Comparison of ENCODE assay signal across 20 cellular contexts in the genomic region with DNA sequence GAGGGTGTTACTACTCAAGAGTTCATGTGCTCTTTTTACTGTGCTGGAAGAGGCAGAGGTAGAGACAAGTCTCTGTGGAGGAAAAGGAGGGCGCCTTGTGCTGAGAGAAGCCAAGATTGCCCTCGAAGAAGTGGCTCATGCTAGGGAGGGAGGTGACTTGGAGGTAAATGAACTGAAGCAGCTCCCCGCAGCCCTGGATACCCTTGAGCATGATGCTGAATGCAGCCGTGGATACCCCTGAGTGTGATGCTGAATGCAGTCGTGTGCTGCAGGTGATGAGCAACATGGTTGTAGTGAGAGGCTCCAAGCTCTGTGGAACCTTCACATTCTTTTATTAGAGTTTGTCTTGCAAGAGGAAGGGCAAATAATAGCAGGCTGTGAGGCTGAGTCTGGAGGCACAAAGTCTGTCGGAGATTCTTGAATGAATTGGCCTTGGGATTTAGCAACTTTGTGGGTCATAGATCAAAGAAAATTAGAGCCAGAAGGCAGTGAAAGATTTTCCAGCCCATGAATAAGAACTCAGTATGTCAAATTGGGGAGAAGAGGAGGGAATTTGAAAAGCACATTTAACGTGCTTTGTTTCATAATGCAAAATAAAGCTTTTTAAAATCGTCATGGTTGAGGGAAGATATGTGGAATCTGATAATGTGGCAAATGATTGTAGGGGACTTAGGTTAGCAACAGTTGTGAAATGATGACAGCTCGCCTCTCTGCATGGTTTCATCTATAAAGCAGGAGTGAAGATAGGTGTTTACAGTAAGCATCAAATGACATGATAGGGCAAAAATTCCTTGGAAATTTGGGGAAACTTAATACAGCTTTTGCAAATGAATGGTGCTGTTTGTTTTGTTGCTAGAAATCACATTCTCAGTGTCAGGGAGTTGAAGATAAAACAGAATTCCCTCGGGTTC.
DNase-seq lines count a peak whose midpoint lies in the region; ATAC-seq and TF ChIP-seq lines count a peak whose summit lies in the region.
"Had no signal": no experiment of that assay in that cellular context is flagged by ENCODE, and none has a peak within 500 bp of the region (broad histone marks: within the 10 kb centered on the region; RNA-seq: fewer than 3 reads in every experiment).

No MANE protein-coding gene starts in this region.

- POLR2A ChIA-PET in activated CD8-positive, alpha-beta T cell treated with anti-CD3 and anti-CD28 coated beads for 36 hours (lab: Charles Lee), result interaction anchor here (0.5 kb wide), 1 partner anchor 126 kb away, joined by 3 read pairs; no protein-coding TSS in a partner anchor

- H3K9ac ChIP-seq in adipocyte (ENCODE audit: low read length), result no peak overlapping the region
- H3K9ac ChIP-seq: parathyroid adenoma had no signal

- ATAC-seq in activated CD8-positive, alpha-beta T cell treated with anti-CD3 and anti-CD28 coated beads for 36 hours, result no peak
- no peak for ATAC-seq in HG02852 (IDR thresholded peaks at IDR 0.05; ENCODE audit: unreplicated experiment)
- no peak for ATAC-seq in left lung
- ATAC-seq: activated CD4-positive, alpha-beta T cell treated with anti-CD3 and anti-CD28 coated beads for 36 hours; activated naive CD4-positive, alpha-beta T cell treated with anti-CD3 and anti-CD28 coated beads, Interleukin-2, amount 50 U/mL, for 72 hours; body of pancreas; CD8-positive, alpha-beta T cell; PC-3 had no signal

- no peak for TF ChIP-seq CTCF in activated CD8-positive, alpha-beta T cell treated with anti-CD3 and anti-CD28 coated beads for 36 hours (IDR thresholded peaks at IDR 0.05)
- no peak for TF ChIP-seq CTCF in left lung (IDR thresholded peaks at IDR 0.05)

- no peaks in the 10 kb centered on the region; the same call in 1 of the 2 replicates for H3K36me3 ChIP-seq in H7 (replicated peaks; ENCODE audit: control insufficient read depth, insufficient read depth, low read length)
- H3K36me3 ChIP-seq in adipocyte (ENCODE audit: control insufficient read depth, insufficient read depth, low read length, severe bottlenecking), result no peaks in the 10 kb centered on the region
- H3K36me3 ChIP-seq in left lung, result peaks cover 0 to 4% of the 10 kb centered on the region in 2 donors
- H3K36me3 ChIP-seq: colonic mucosa had no signal

- DNase-seq in H7, result peak; percentile 20
- peak; percentile 42 for DNase-seq in adipocyte (ENCODE audit: low read depth)
- peak; percentile 64 for DNase-seq in islet precursor cell
- peak; percentile 44 for DNase-seq in renal cortical epithelial cell (ENCODE audit: low read depth)
- no peak for DNase-seq in activated CD8-positive, alpha-beta T cell treated with anti-CD3 and anti-CD28 coated beads for 36 hours
- no peak for DNase-seq in left lung
- DNase-seq: activated CD4-positive, alpha-beta T cell treated with anti-CD3 and anti-CD28 coated beads for 36 hours; body of pancreas; CD8-positive, alpha-beta T cell; colonic mucosa; NCI-H748 treated with DMSO at 0.1 percent for 48 hours; PC-3; SHP77 treated with DMSO at 0.1 percent for 48 hours; stimulated activated CD4-positive, alpha-beta T cell treated with anti-CD3 and anti-CD28 coated beads, Interleukin-2, amount 100 ng/mL, for 24 hours; stimulated activated naive CD4-positive, alpha-beta T cell treated with Interleukin-2 at 50 U/mL for 16 hours had no signal

- CTCF ChIA-PET in activated CD8-positive, alpha-beta T cell treated with anti-CD3 and anti-CD28 coated beads for 36 hours (lab: Charles Lee), result no interaction called here

- H3K27me3 ChIP-seq in H7 (ENCODE audit: control insufficient read depth, insufficient read depth, low read length), result no peaks in the 10 kb centered on the region
- H3K27me3 ChIP-seq in adipocyte (replicated peaks; ENCODE audit: control insufficient read depth, insufficient read depth, low read length), result no peaks in the 10 kb centered on the region
- H3K27me3 ChIP-seq in left lung, result no peaks in the 10 kb centered on the region
- H3K27me3 ChIP-seq: body of pancreas, colonic mucosa had no signal

- H3K9me3 Mint-ChIP-seq in activated CD8-positive, alpha-beta T cell treated with anti-CD3 and anti-CD28 coated beads for 36 hours, result no peaks in the 10 kb centered on the region
- H3K9me3 Mint-ChIP-seq: activated naive CD4-positive, alpha-beta T cell treated with anti-CD3 and anti-CD28 coated beads, Interleukin-2, amount 50 U/mL, for 72 hours; activated T-helper 1 cell treated with anti-CD3 and anti-CD28 coated beads, Interleukin-12 subunit alpha, Interleukin-12 subunit beta, Interleukin-2, Interleukin-4 antibody, amounts not matched to agents 30 ng/mL and 10 ng/mL and 1 ng/mL, durations not matched to agents 14 hours and 24 hours and 36 hours; CD8-positive, alpha-beta T cell had no signal

- no peak overlapping the region for H3K27ac ChIP-seq in left lung
- H3K27ac ChIP-seq: body of pancreas, colonic mucosa, parathyroid adenoma had no signal

- no peak overlapping the region for H3K27ac Mint-ChIP-seq in activated CD8-positive, alpha-beta T cell treated with anti-CD3 and anti-CD28 coated beads for 36 hours
- H3K27ac Mint-ChIP-seq: activated CD4-positive, alpha-beta T cell treated with anti-CD3 and anti-CD28 coated beads for 36 hours; activated T-helper 1 cell treated with anti-CD3 and anti-CD28 coated beads, Interleukin-12 subunit alpha, Interleukin-12 subunit beta, Interleukin-2, Interleukin-4 antibody, amounts not matched to agents 30 ng/mL and 10 ng/mL and 1 ng/mL, durations not matched to agents 14 hours and 24 hours and 36 hours; CD8-positive, alpha-beta T cell had no signal

- no peaks in the 10 kb centered on the region for H3K27me3 Mint-ChIP-seq in activated CD8-positive, alpha-beta T cell treated with anti-CD3 and anti-CD28 coated beads for 36 hours
- H3K27me3 Mint-ChIP-seq: activated CD4-positive, alpha-beta T cell treated with anti-CD3 and anti-CD28 coated beads for 36 hours had no signal

- peaks cover 3% of the 10 kb centered on the region for H3K36me3 Mint-ChIP-seq in activated CD8-positive, alpha-beta T cell treated with anti-CD3 and anti-CD28 coated beads for 36 hours (ENCODE audit: low read depth)
- H3K36me3 Mint-ChIP-seq: activated naive CD4-positive, alpha-beta T cell treated with anti-CD3 and anti-CD28 coated beads, Interleukin-2, amount 50 U/mL, for 72 hours had no signal

- no peak overlapping the region for H3K4me3 Mint-ChIP-seq in activated CD8-positive, alpha-beta T cell treated with anti-CD3 and anti-CD28 coated beads for 36 hours
- H3K4me3 Mint-ChIP-seq: activated CD4-positive, alpha-beta T cell treated with anti-CD3 and anti-CD28 coated beads for 36 hours; activated T-helper 1 cell treated with anti-CD3 and anti-CD28 coated beads, Interleukin-12 subunit alpha, Interleukin-12 subunit beta, Interleukin-2, Interleukin-4 antibody, amounts not matched to agents 30 ng/mL and 10 ng/mL and 1 ng/mL, durations not matched to agents 14 hours and 24 hours and 36 hours; CD8-positive, alpha-beta T cell had no signal

- intact Hi-C loops in activated CD8-positive, alpha-beta T cell treated with anti-CD3 and anti-CD28 coated beads for 36 hours (cut with micrococcal nuclease), result no loop called here
- intact Hi-C loops in left lung (cut with DNase I), result no loop called here

- peaks cover 13% of the 10 kb centered on the region for H3K4me1 ChIP-seq in adipocyte (ENCODE audit: control insufficient read depth, insufficient read depth, low read length)
- H3K4me1 ChIP-seq in left lung, result no peaks in the 10 kb centered on the region
- H3K4me1 ChIP-seq: body of pancreas, colonic mucosa had no signal

- H3K9me3 ChIP-seq in adipocyte (ENCODE audit: control insufficient read depth, low read length) (no peaks in the 10 kb centered on the region), left lung (no peaks in the 10 kb centered on the region)
- H3K9me3 ChIP-seq: body of pancreas, colonic mucosa had no signal

- peaks cover 3% of the 10 kb centered on the region for H3K4me1 Mint-ChIP-seq in activated CD8-positive, alpha-beta T cell treated with anti-CD3 and anti-CD28 coated beads for 36 hours (ENCODE audit: low read depth)

- H3K4me3 ChIP-seq in H7 (ENCODE audit: insufficient read depth, low read depth, low read length) (no peak overlapping the region), adipocyte (ENCODE audit: low read length) (no peak overlapping the region), left lung (no peak overlapping the region)
- H3K4me3 ChIP-seq: body of pancreas, colonic mucosa, lung had no signal

Comparison
In these comparisons a context has a peak if more than half of its experiments do, and no peak if none do; other contexts are left out.
1. DNase-seq: peak in H7 (single experiment), adipocyte (single experiment), islet precursor cell (single experiment) and renal cortical epithelial cell (single experiment); none in activated CD8-positive, alpha-beta T cell treated with anti-CD3 and anti-CD28 coated beads for 36 hours (single experiment) and left lung (0 of 2).